13 cellular contexts compared by ENCODE assay signal in genomic region chr17:64386412-64387144, GRCh38. TPM values are rescaled to one million over a fixed set of nuclear protein-coding genes. Genes with fewer than 3 reads are reported as not detected.
DNase-seq lines count a peak whose midpoint lies in the region; TF ChIP-seq lines count a peak whose summit lies in the region.
"Had no signal": no experiment of that assay in that cellular context is flagged by ENCODE, and none has a peak within 500 bp of the region (broad histone marks: within the 10 kb centered on the region; RNA-seq: fewer than 3 reads in every experiment).

No MANE protein-coding gene starts in this region.

- 86% methylated on average over 3 of the region's 6 CpGs for WGBS in mesenchymal stem cell
- 68 to 77% methylated on average over 6 of the region's 6 CpGs for WGBS in thyroid gland, 2 donors

- H3K4me2 ChIP-seq in mesenchymal stem cell (ENCODE audit: low read length, poor library complexity, severe bottlenecking), result no peak overlapping the region

- no peaks in the 10 kb centered on the region for H3K36me3 ChIP-seq in breast epithelium
- peaks cover 0 to 44% of the 10 kb centered on the region in 2 experiments for H3K36me3 ChIP-seq in mesenchymal stem cell (ENCODE audit: control insufficient read depth in 1 of 2, insufficient read depth in 2 of 2, low read depth in 1 of 2, low read length in 2 of 2)
- H3K36me3 ChIP-seq in thyroid gland, result no peaks in the 10 kb centered on the region

- H3K27ac Mint-ChIP-seq in activated CD4-positive, alpha-beta T cell treated with anti-CD3 and anti-CD28 coated beads, Interleukin-2, amount 10 ng/mL, durations not matched to agents 7 days and 5 days, result peak overlapping the region; percentile 58

- H3K4me3 ChIP-seq in breast epithelium (peak overlapping the region; percentile 34 to 57 (median 42)), mesenchymal stem cell (ENCODE audit: insufficient read depth in 1 of 2, low read depth in 1 of 2, low read length in 2 of 2) (peak overlapping the region in 1 of 2 experiments; percentile 78), thyroid gland (replicated peaks in 1 of 3) (peak overlapping the region in 1 of 3 donors; percentile 21)

- peak overlapping the region; percentile 4 to 71 for H3K18ac ChIP-seq in mesenchymal stem cell (ENCODE audit: low read depth in 1 of 2, low read length in 2 of 2)

- peak overlapping the region; percentile 82 for H4K91ac ChIP-seq in mesenchymal stem cell (ENCODE audit: low read length)

- H3K27me3 Mint-ChIP-seq in activated CD4-positive, alpha-beta T cell treated with anti-CD3 and anti-CD28 coated beads, Interleukin-2, amount 10 ng/mL, durations not matched to agents 7 days and 5 days, result no peaks in the 10 kb centered on the region
- H3K27me3 Mint-ChIP-seq: IgD-negative memory B cell had no signal

- CTCF ChIA-PET in activated CD4-positive, alpha-beta T cell treated with anti-CD3 and anti-CD28 coated beads, Interleukin-2, amount 10 ng/mL, durations not matched to agents 7 days and 5 days (lab: Charles Lee), result interaction anchor here (0.9 to 1.5 kb wide), 2 partner anchors 9 to 15 kb away, joined by 3 to 4 read pairs; no protein-coding TSS in a partner anchor

- H3K27me3 ChIP-seq in breast epithelium, result no peaks in the 10 kb centered on the region
- peaks cover 0 to 4% of the 10 kb centered on the region in 2 experiments for H3K27me3 ChIP-seq in mesenchymal stem cell (ENCODE audit: control insufficient read depth in 1 of 2, insufficient read depth in 1 of 2, low read length in 2 of 2)
- no peaks in the 10 kb centered on the region for H3K27me3 ChIP-seq in thyroid gland

- POLR2A ChIA-PET in activated CD4-positive, alpha-beta T cell treated with anti-CD3 and anti-CD28 coated beads, Interleukin-2, amount 10 ng/mL, durations not matched to agents 7 days and 5 days (lab: Charles Lee), result no interaction called here

- H3K79me1 ChIP-seq in mesenchymal stem cell (replicated peaks; ENCODE audit: low read length, poor library complexity, severe bottlenecking), result no peaks in the 10 kb centered on the region

- no peak overlapping the region for H2AFZ ChIP-seq in mesenchymal stem cell (ENCODE audit: low read depth, low read length)

- H3K4me1 ChIP-seq in breast epithelium, result no peaks in the 10 kb centered on the region
- peaks cover 32% of the 10 kb centered on the region for H3K4me1 ChIP-seq in mesenchymal stem cell (ENCODE audit: control insufficient read depth, insufficient read depth, low read depth, low read length)
- peaks cover 4 to 24% of the 10 kb centered on the region in 2 donors for H3K4me1 ChIP-seq in thyroid gland

- no peak overlapping the region for H3K4me3 Mint-ChIP-seq in activated CD4-positive, alpha-beta T cell treated with anti-CD3 and anti-CD28 coated beads, Interleukin-2, amount 10 ng/mL, durations not matched to agents 7 days and 5 days

- peaks cover 42% of the 10 kb centered on the region for H3K4me1 Mint-ChIP-seq in activated CD4-positive, alpha-beta T cell treated with anti-CD3 and anti-CD28 coated beads, Interleukin-2, amount 10 ng/mL, durations not matched to agents 7 days and 5 days

- H3K9me3 ChIP-seq in breast epithelium, result no peaks in the 10 kb centered on the region
- H3K9me3 ChIP-seq in mesenchymal stem cell (ENCODE audit: control insufficient read depth, low read length), result no peaks in the 10 kb centered on the region
- H3K9me3 ChIP-seq in thyroid gland, result no peaks in the 10 kb centered on the region

- H3K14ac ChIP-seq in mesenchymal stem cell (ENCODE audit: low read length in 2 of 2), result peak overlapping the region in 1 of 2 experiments; percentile 73

- intact Hi-C loops in breast epithelium (cut with DNase I; ENCODE audit: low total_unique reads), result loop anchor here (10.0 kb wide), 1 partner anchor 62 kb away; no protein-coding TSS in a partner anchor
- intact Hi-C loops in thyroid gland (cut with DNase I), result no loop called here

- H3K23ac ChIP-seq in mesenchymal stem cell (ENCODE audit: low read length in 2 of 2), result no peak overlapping the region

- peak overlapping the region; percentile 27 for H4K8ac ChIP-seq in mesenchymal stem cell (ENCODE audit: low read length)

- H2BK120ac ChIP-seq in mesenchymal stem cell (ENCODE audit: low read depth, low read length), result peak overlapping the region; percentile 8

- H2BK12ac ChIP-seq in mesenchymal stem cell (ENCODE audit: low read length in 2 of 2), result peak overlapping the region in 1 of 2 experiments; percentile 34

- H3K9ac ChIP-seq in mesenchymal stem cell (ENCODE audit: low read length), result peak overlapping the region; percentile 82

- no peak for TF ChIP-seq POLR2A in breast epithelium (IDR thresholded peaks at IDR 0.05)
- peak in 1 of 2 donors; percentile 8 for TF ChIP-seq POLR2A in thyroid gland (IDR thresholded peaks at IDR 0.05)

- H2BK15ac ChIP-seq in mesenchymal stem cell (ENCODE audit: low read depth, poor library complexity, severe bottlenecking), result peak overlapping the region; percentile 85

- peak overlapping the region; percentile 49 to 51 for H3K4ac ChIP-seq in mesenchymal stem cell (ENCODE audit: low read depth in 1 of 2, low read length in 2 of 2)

- peak overlapping the region; percentile 60 to 84 for H3K27ac ChIP-seq in breast epithelium
- no peak overlapping the region for H3K27ac ChIP-seq in mesenchymal stem cell (ENCODE audit: low read length, poor library complexity, severe bottlenecking)
- peak overlapping the region; percentile 35 to 84 (median 79) for H3K27ac ChIP-seq in thyroid gland

- no peak for DNase-seq in activated CD4-positive, alpha-beta T cell treated with anti-CD3 and anti-CD28 coated beads, Interleukin-2, amount 10 ng/mL, durations not matched to agents 7 days and 5 days
- no peak for DNase-seq in activated CD4-positive, alpha-beta T cell treated with anti-CD3 and anti-CD28 coated beads for 4 hours
- no peak for DNase-seq in breast epithelium (ENCODE audit: low spot score in 2 of 2)
- no peak for DNase-seq in mesenchymal stem cell
- no peak for DNase-seq in thyroid gland
- DNase-seq in stimulated activated naive CD4-positive, alpha-beta T cell treated with Interleukin-2 at 50 U/mL for 16 hours (lab: John Stamatoyannopoulos, UW), result no peak
- no peak for DNase-seq in A172 (ENCODE audit: low spot score)
- DNase-seq in UCSD-AML1 (lab: John Stamatoyannopoulos, UW; ENCODE audit: unreplicated experiment), result no peak
- DNase-seq: ACHN; DND-41; NCI-H187 treated with DMSO at 0.1 percent for 48 hours; stimulated activated CD4-positive, alpha-beta T cell treated with anti-CD3 and anti-CD28 coated beads, Interleukin-2, amount 100 ng/mL, for 24 hours had no signal

- TF ChIP-seq CTCF in breast epithelium (IDR thresholded peaks at IDR 0.05) (no peak), thyroid gland (IDR thresholded peaks at IDR 0.05) (no peak)

- peak overlapping the region; percentile 83 for H2AK5ac ChIP-seq in mesenchymal stem cell (ENCODE audit: low read length, severe bottlenecking)

- no peaks in the 10 kb centered on the region for H3K9me3 Mint-ChIP-seq in activated CD4-positive, alpha-beta T cell treated with anti-CD3 and anti-CD28 coated beads, Interleukin-2, amount 10 ng/mL, durations not matched to agents 7 days and 5 days
- H3K9me3 Mint-ChIP-seq: IgD-negative memory B cell had no signal

- H3K36me3 Mint-ChIP-seq in activated CD4-positive, alpha-beta T cell treated with anti-CD3 and anti-CD28 coated beads, Interleukin-2, amount 10 ng/mL, durations not matched to agents 7 days and 5 days (ENCODE audit: low read depth), result peaks cover 11% of the 10 kb centered on the region

- H2BK5ac ChIP-seq in mesenchymal stem cell (ENCODE audit: low read depth, low read length, poor library complexity, severe bottlenecking), result no peak overlapping the region

RNA-seq across cellular contexts. Expression of gene PECAM1, which starts 4.1 kb away (rescaled TPM):
- 10 to 100 TPM; 18.7 to 19.0 TPM for total RNA-seq in activated CD4-positive, alpha-beta T cell treated with anti-CD3 and anti-CD28 coated beads, Interleukin-2, amount 10 ng/mL, durations not matched to agents 7 days and 5 days
- total RNA-seq in breast epithelium (100 to 1,000 TPM in 2 of 3 donors, 10 to 100 TPM in 1; 85.3 to 181 (median 159) TPM), thyroid gland (100 to 1,000 TPM in 2 of 4 donors, 10 to 100 TPM in 2; 59.1 to 184 (median 101) TPM)
- 0.18 TPM for polyA plus RNA-seq in mesenchymal stem cell (2013, experiment 1 of 2)
- polyA plus RNA-seq in mesenchymal stem cell (2013, experiment 2 of 2), result 0.66 TPM
- 0.05 TPM in 1 of 2 replicates, not detected in the other for total RNA-seq in A172 (2014; rRNA removed; shearing (Covaris generic))

Comparison
In these comparisons a context has a peak if more than half of its experiments do, and no peak if none do; other contexts are left out.
1. RNA of gene PECAM1, which starts 4.1 kb away (total RNA-seq): 85.3 to 181 TPM in breast epithelium, 59.1 to 184 TPM in thyroid gland and 18.7 to 19.0 TPM in activated CD4-positive, alpha-beta T cell treated with anti-CD3 and anti-CD28 coated beads, Interleukin-2, amount 10 ng/mL, durations not matched to agents 7 days and 5 days; 0.05 TPM in A172; every median in the first group is over 10 times any median in the second.